19 cellular contexts compared by ENCODE assay signal in genomic region chr6:99605911-99606669, GRCh38. TPM values are rescaled to one million over a fixed set of nuclear protein-coding genes. Genes with fewer than 3 reads are reported as not detected.
"Had no signal": no experiment of that assay in that cellular context is flagged by ENCODE, and none has a peak within 500 bp of the region (broad histone marks: within the 10 kb centered on the region; RNA-seq: fewer than 3 reads in every experiment).

No MANE protein-coding gene starts in this region.

- H3K36me3 Mint-ChIP-seq: activated naive CD8-positive, alpha-beta T cell had no signal

- H3K27ac ChIP-seq: colonic mucosa, left ventricle myocardium inferior, tibial nerve, uterus had no signal

- H3K4me3 ChIP-seq: colonic mucosa, left ventricle myocardium inferior, mucosa of descending colon, tibial nerve, uterus had no signal

- FAIRE-seq: endometrium, kidney had no signal

- H3K36me3 ChIP-seq: colonic mucosa, left ventricle myocardium inferior, tibial nerve, uterus had no signal

- DNase-seq: activated B cell treated with CpG ODN at 0.5 μM for 24 hours; activated CD4-positive, alpha-beta T cell treated with anti-CD3 and anti-CD28 coated beads, Interleukin-2, amount 10 ng/mL, durations not matched to agents 7 days and 5 days; activated effector memory CD4-positive, alpha-beta T cell treated with anti-CD3 and anti-CD28 coated beads, Interleukin-2, amount 50 U/mL, for 16 hours; amniotic stem cell; caudate nucleus; colonic mucosa; hippocampal formation; kidney; left ventricle myocardium inferior; naive thymus-derived CD8-positive, alpha-beta T cell; nucleus accumbens; uterus had no signal

- H3K4me3 Mint-ChIP-seq: activated B cell treated with CpG ODN at 0.5 μM for 24 hours; activated CD4-positive, alpha-beta T cell treated with anti-CD3 and anti-CD28 coated beads, Interleukin-2, amount 10 ng/mL, durations not matched to agents 7 days and 5 days; activated naive CD8-positive, alpha-beta T cell had no signal

- ATAC-seq: naive thymus-derived CD8-positive, alpha-beta T cell had no signal

- H3K27ac Mint-ChIP-seq: activated B cell treated with CpG ODN at 0.5 μM for 24 hours; activated CD4-positive, alpha-beta T cell treated with anti-CD3 and anti-CD28 coated beads, Interleukin-2, amount 10 ng/mL, durations not matched to agents 7 days and 5 days; activated naive CD8-positive, alpha-beta T cell had no signal

- H3K9me3 ChIP-seq: colonic mucosa, left ventricle myocardium inferior, mucosa of descending colon, tibial nerve, uterus had no signal

RNA-seq across cellular contexts. Expression of gene PRDM13, which starts 0.5 kb away (rescaled TPM):
- total RNA-seq: activated B cell treated with CpG ODN at 0.5 μM for 24 hours; activated CD4-positive, alpha-beta T cell treated with anti-CD3 and anti-CD28 coated beads, Interleukin-2, amount 10 ng/mL, durations not matched to agents 7 days and 5 days; colonic mucosa; esophagus mucosa; kidney; left ventricle myocardium inferior; mucosa of descending colon; naive thymus-derived CD8-positive, alpha-beta T cell; posterior vena cava; subcutaneous adipose tissue; tibial nerve; uterus had no signal
- polyA plus RNA-seq: naive thymus-derived CD8-positive, alpha-beta T cell had no signal
